ENCODE assay signal across 34 cellular contexts in genomic region chr6:43459535-43459934, GRCh38. TPM values are rescaled to one million over a fixed set of nuclear protein-coding genes. Genes with fewer than 3 reads are reported as not detected.
"Had no signal": no experiment of that assay in that cellular context is flagged by ENCODE, and none has a peak within 500 bp of the region (broad histone marks: within the 10 kb centered on the region; RNA-seq: fewer than 3 reads in every experiment).

No MANE protein-coding gene starts in this region.

- H3K4me3 ChIP-seq: adrenal gland, body of pancreas had no signal

- ATAC-seq: activated CD4-positive, CD25-positive, alpha-beta regulatory T cell treated with anti-CD3 and anti-CD28 coated beads, Interleukin-2, amount 50 U/mL, for 24 hours; activated CD8-positive, alpha-beta memory T cell treated with anti-CD3 and anti-CD28 coated beads, Interleukin-2, amount 10 ng/mL, durations not matched to agents 7 days and 5 days; activated CD8-positive, alpha-beta T cell treated with anti-CD3 and anti-CD28 coated beads, Interleukin-2, amount 10 ng/mL, durations not matched to agents 7 days and 5 days; activated naive CD8-positive, alpha-beta T cell treated with anti-CD3 and anti-CD28 coated beads, Interleukin-2, amount 50 U/mL, for 24 hours; body of pancreas; esophagus mucosa had no signal

- H3K36me3 ChIP-seq: adrenal gland, WERI-Rb-1 had no signal

- H3K27ac Mint-ChIP-seq: activated B cell treated with CpG ODN at 0.5 μM for 24 hours; activated CD4-positive, alpha-beta memory T cell treated with anti-CD3 and anti-CD28 coated beads for 36 hours; activated CD8-positive, alpha-beta memory T cell treated with anti-CD3 and anti-CD28 coated beads, Interleukin-2, amount 10 ng/mL, durations not matched to agents 7 days and 5 days; activated CD8-positive, alpha-beta T cell treated with anti-CD3 and anti-CD28 coated beads, Interleukin-2, amount 10 ng/mL, durations not matched to agents 7 days and 5 days; activated naive CD4-positive, alpha-beta T cell treated with anti-CD3 and anti-CD28 coated beads for 36 hours; activated naive CD4-positive, alpha-beta T cell treated with anti-CD3 and anti-CD28 coated beads, Interleukin-2, amount 50 U/mL, for 24 hours; activated naive CD8-positive, alpha-beta T cell treated with anti-CD3 and anti-CD28 coated beads for 36 hours; activated naive CD8-positive, alpha-beta T cell treated with anti-CD3 and anti-CD28 coated beads, Interleukin-2, amount 50 U/mL, for 24 hours; activated T-helper 1 cell treated with anti-CD3 and anti-CD28 coated beads, Interleukin-12 subunit alpha, Interleukin-12 subunit beta, Interleukin-2, Interleukin-4 antibody, amounts not matched to agents 30 ng/mL and 10 ng/mL and 1 ng/mL, durations not matched to agents 14 hours and 24 hours and 36 hours; activated T-helper 2 cell treated with anti-CD3 and anti-CD28 coated beads, Interferon-gamma antibody, Interleukin-2, Interleukin-4, amounts not matched to agents 10 μg/mL and 5 μg/mL and 100 μg/mL, durations not matched to agents 14 hours and 24 hours and 36 hours; endodermal cell; T-helper 1 cell treated with Interleukin-12 subunit alpha and Interleukin-12 subunit beta and Interleukin-4 antibody, amounts not matched to agents 30 μg/mL and 1 μg/mL, for 36 hours; T-helper 2 cell treated with Interferon-gamma antibody and Interleukin-4, amounts not matched to agents 5 μg/mL and 100 μg/mL, for 36 hours had no signal

- H3K27ac ChIP-seq: adrenal gland, body of pancreas, WERI-Rb-1 had no signal

- DNase-seq: activated B cell treated with CpG ODN at 0.5 μM for 24 hours; activated CD4-positive, alpha-beta memory T cell treated with anti-CD3 and anti-CD28 coated beads for 36 hours; activated CD4-positive, alpha-beta T cell treated with anti-CD3 and anti-CD28 coated beads for 48 hours; activated CD4-positive, alpha-beta T cell treated with anti-CD3 and anti-CD28 coated beads, Interleukin-2, amount 50 U/mL, for 1 hour; activated CD8-positive, alpha-beta memory T cell treated with anti-CD3 and anti-CD28 coated beads, Interleukin-2, amount 10 ng/mL, durations not matched to agents 7 days and 5 days; activated CD8-positive, alpha-beta memory T cell treated with anti-CD3 and anti-CD28 coated beads, Interleukin-2, amount 50 U/mL, for 4 hours; activated CD8-positive, alpha-beta T cell treated with anti-CD3 and anti-CD28 coated beads, Interleukin-2, amount 10 ng/mL, durations not matched to agents 7 days and 5 days; activated effector memory CD4-positive, alpha-beta T cell treated with anti-CD3 and anti-CD28 coated beads, Interleukin-2, amount 50 U/mL, for 16 hours; activated naive CD4-positive, alpha-beta T cell treated with anti-CD3 and anti-CD28 coated beads for 36 hours; activated naive CD8-positive, alpha-beta T cell treated with anti-CD3 and anti-CD28 coated beads for 36 hours; activated naive CD8-positive, alpha-beta T cell treated with anti-CD3 and anti-CD28 coated beads, Interleukin-2, amount 50 U/mL, for 24 hours; activated T-cell treated with anti-CD3 and anti-CD28 coated beads, Interleukin-2, amount 50 U/mL, for 1 hour; activated T-cell treated with anti-CD3 and anti-CD28 coated beads, Interleukin-2, amount 50 U/mL, for 48 hours; adrenal gland; amygdala; aorta; body of pancreas; caudate nucleus; cortex of kidney; dermis blood vessel endothelial cell; effector memory CD4-positive, alpha-beta T cell; endodermal cell; foreskin fibroblast; head of caudate nucleus; T1000; WERI-Rb-1 had no signal

- H3K4me3 Mint-ChIP-seq: activated B cell treated with CpG ODN at 0.5 μM for 24 hours; activated CD4-positive, alpha-beta memory T cell treated with anti-CD3 and anti-CD28 coated beads for 36 hours; activated CD8-positive, alpha-beta memory T cell treated with anti-CD3 and anti-CD28 coated beads, Interleukin-2, amount 10 ng/mL, durations not matched to agents 7 days and 5 days; activated CD8-positive, alpha-beta T cell treated with anti-CD3 and anti-CD28 coated beads, Interleukin-2, amount 10 ng/mL, durations not matched to agents 7 days and 5 days; activated naive CD4-positive, alpha-beta T cell treated with anti-CD3 and anti-CD28 coated beads for 36 hours; activated naive CD4-positive, alpha-beta T cell treated with anti-CD3 and anti-CD28 coated beads, Interleukin-2, amount 50 U/mL, for 24 hours; activated naive CD8-positive, alpha-beta T cell treated with anti-CD3 and anti-CD28 coated beads for 36 hours; activated naive CD8-positive, alpha-beta T cell treated with anti-CD3 and anti-CD28 coated beads, Interleukin-2, amount 50 U/mL, for 24 hours; activated T-helper 1 cell treated with anti-CD3 and anti-CD28 coated beads, Interleukin-12 subunit alpha, Interleukin-12 subunit beta, Interleukin-2, Interleukin-4 antibody, amounts not matched to agents 30 ng/mL and 10 ng/mL and 1 ng/mL, durations not matched to agents 14 hours and 24 hours and 36 hours; endodermal cell; T-helper 1 cell treated with Interleukin-12 subunit alpha and Interleukin-12 subunit beta and Interleukin-4 antibody, amounts not matched to agents 30 μg/mL and 1 μg/mL, for 36 hours; T-helper 2 cell treated with Interferon-gamma antibody and Interleukin-4, amounts not matched to agents 5 μg/mL and 100 μg/mL, for 36 hours had no signal

- H3K9me3 ChIP-seq: adrenal gland, body of pancreas had no signal

- H3K9me3 Mint-ChIP-seq: activated B cell treated with CpG ODN at 0.5 μM for 24 hours; activated CD4-positive, alpha-beta memory T cell treated with anti-CD3 and anti-CD28 coated beads for 36 hours; activated naive CD4-positive, alpha-beta T cell treated with anti-CD3 and anti-CD28 coated beads for 36 hours; activated naive CD4-positive, alpha-beta T cell treated with anti-CD3 and anti-CD28 coated beads, Interleukin-2, amount 50 U/mL, for 24 hours; activated naive CD8-positive, alpha-beta T cell treated with anti-CD3 and anti-CD28 coated beads, Interleukin-2, amount 50 U/mL, for 24 hours; activated T-helper 1 cell treated with anti-CD3 and anti-CD28 coated beads, Interleukin-12 subunit alpha, Interleukin-12 subunit beta, Interleukin-2, Interleukin-4 antibody, amounts not matched to agents 30 ng/mL and 10 ng/mL and 1 ng/mL, durations not matched to agents 14 hours and 24 hours and 36 hours; activated T-helper 2 cell treated with anti-CD3 and anti-CD28 coated beads, Interferon-gamma antibody, Interleukin-2, Interleukin-4, amounts not matched to agents 10 μg/mL and 5 μg/mL and 100 μg/mL, durations not matched to agents 14 hours and 24 hours and 36 hours; endodermal cell; T-helper 1 cell treated with Interleukin-12 subunit alpha and Interleukin-12 subunit beta and Interleukin-4 antibody, amounts not matched to agents 30 μg/mL and 1 μg/mL, for 36 hours; T-helper 2 cell treated with Interferon-gamma antibody and Interleukin-4, amounts not matched to agents 5 μg/mL and 100 μg/mL, for 36 hours had no signal

- H3K36me3 Mint-ChIP-seq: activated CD4-positive, alpha-beta memory T cell treated with anti-CD3 and anti-CD28 coated beads for 36 hours; activated naive CD4-positive, alpha-beta T cell treated with anti-CD3 and anti-CD28 coated beads, Interleukin-2, amount 50 U/mL, for 24 hours had no signal

RNA-seq across cellular contexts. Expression of gene DLK2, which starts 4.2 kb away (rescaled TPM):
- total RNA-seq: activated CD8-positive, alpha-beta memory T cell treated with anti-CD3 and anti-CD28 coated beads, Interleukin-2, amount 10 ng/mL, durations not matched to agents 7 days and 5 days; activated CD8-positive, alpha-beta T cell treated with anti-CD3 and anti-CD28 coated beads, Interleukin-2, amount 10 ng/mL, durations not matched to agents 7 days and 5 days; aorta; body of pancreas; endodermal cell had no signal

RNA-seq across cellular contexts. Expression of gene LRRC73, which starts 50.6 kb away (rescaled TPM):
- total RNA-seq: body of pancreas, epithelial cell of proximal tubule had no signal
